In genomic region chr4:5010984-5011383, GRCh38 we compare ENCODE assay signal across 18 cellular contexts. TPM values are rescaled to one million over a fixed set of nuclear protein-coding genes. Genes with fewer than 3 reads are reported as not detected.
DNase-seq lines count a peak whose midpoint lies in the region; ATAC-seq and TF ChIP-seq lines count a peak whose summit lies in the region.
"Had no signal": no experiment of that assay in that cellular context is flagged by ENCODE, and none has a peak within 500 bp of the region (broad histone marks: within the 10 kb centered on the region; RNA-seq: fewer than 3 reads in every experiment).

No MANE protein-coding gene starts in this region.

- no peak overlapping the region for H3K4me2 ChIP-seq in H9 (ENCODE audit: insufficient read depth, insufficient read length, low read length)
- H3K4me2 ChIP-seq: A549; BLaER1 treated with 17β-estradiol and CSF1 and Interleukin-3, amounts not matched to agents 10 nM and 100 nM had no signal

- no CpG with 5 or more reads among the region's 2 CpGs for WGBS in H9 (ENCODE audit: extremely low coverage, insufficient read length, low lambda C conversion rate)

- TF ChIP-seq CTCF in H9 (conservative IDR thresholded peaks at IDR 0.05) (no peak), WERI-Rb-1 (IDR thresholded peaks at IDR 0.05; ENCODE audit: low read depth, low read length) (no peak)

- H2AK5ac ChIP-seq in H9 (ENCODE audit: insufficient read length, low read length): no peak overlapping the region

- DNase-seq in NCI-H82 (lab: John Stamatoyannopoulos, UW): peak; percentile 9
- no peak for DNase-seq in NCI-H82 treated with DMSO at 0.1 percent for 48 hours (lab: John Stamatoyannopoulos, UW; ENCODE audit: unreplicated experiment)
- peak; percentile 2 for DNase-seq in H9
- DNase-seq in WERI-Rb-1: peak; percentile 42
- DNase-seq: AML-193; Caco-2; Calu3; CD4-positive, alpha-beta T cell; CD8-positive, alpha-beta T cell; DMS79 treated with DMSO at 0.1 percent for 48 hours; GF-D8 had no signal

- H3K4me3 Mint-ChIP-seq in H9: no peak overlapping the region
- H3K4me3 Mint-ChIP-seq: B cell; CD4-positive, alpha-beta T cell; CD8-positive, alpha-beta T cell had no signal

- H4K8ac ChIP-seq in H9 (replicated peaks; ENCODE audit: insufficient read length, low read depth, low read length): no peak overlapping the region

- no peaks in the 10 kb centered on the region for H3K36me3 Mint-ChIP-seq in H9 (ENCODE audit: insufficient read depth in 1 of 3, low read depth in 3 of 3)
- H3K36me3 Mint-ChIP-seq: CD8-positive, alpha-beta T cell had no signal

- H3K23ac ChIP-seq in H9 (ENCODE audit: insufficient read length, low read depth, low read length): no peak overlapping the region

- no peak overlapping the region for H3K56ac ChIP-seq in H9 (ENCODE audit: insufficient read length, low read depth, low read length)

- H2BK5ac ChIP-seq in H9 (ENCODE audit: insufficient read length, low read length): no peak overlapping the region

- no peak overlapping the region for H3T11ph ChIP-seq in H9 (ENCODE audit: low read length)

- H3K79me2 ChIP-seq in H9 (ENCODE audit: insufficient read depth, low read length): 0 out of 2 replicates have a peak, but pooled peaks cover 1% of the 10 kb centered on the region

- no peak overlapping the region for H3K14ac ChIP-seq in H9 (ENCODE audit: insufficient read depth, low read length)

- no peaks in the 10 kb centered on the region for H3K4me1 Mint-ChIP-seq in H9
- H3K4me1 Mint-ChIP-seq: B cell had no signal

- H3K27ac Mint-ChIP-seq in H9: no peak overlapping the region
- H3K27ac Mint-ChIP-seq: B cell; CD4-positive, alpha-beta T cell; CD8-positive, alpha-beta T cell had no signal

- no peak overlapping the region for H2BK20ac ChIP-seq in H9 (ENCODE audit: low read depth, low read length, poor library complexity, severe bottlenecking)

- H3K9ac ChIP-seq in H9 (ENCODE audit: extremely low read depth, insufficient read length, low read length): no peak overlapping the region
- H3K9ac ChIP-seq: BLaER1 treated with 17β-estradiol and CSF1 and Interleukin-3, amounts not matched to agents 10 nM and 100 nM had no signal

- H4K91ac ChIP-seq in H9 (ENCODE audit: insufficient read length, low read depth, low read length): no peak overlapping the region

- no peaks in the 10 kb centered on the region for H3K23me2 ChIP-seq in H9 (ENCODE audit: insufficient read length, low read depth, low read length, poor library complexity, severe bottlenecking)

- H3K9me3 ChIP-seq in H9 (ENCODE audit: control insufficient read depth, low read depth, low read length) (no peaks in the 10 kb centered on the region), WERI-Rb-1 (ENCODE audit: severe bottlenecking) (no peaks in the 10 kb centered on the region)
- H3K9me3 ChIP-seq: A549, Caco-2 had no signal

- no peaks in the 10 kb centered on the region for H3K36me3 ChIP-seq in WERI-Rb-1
- H3K36me3 ChIP-seq: BLaER1 treated with 17β-estradiol and CSF1 and Interleukin-3, amounts not matched to agents 10 nM and 100 nM had no signal

- no peaks in the 10 kb centered on the region for H3K9me3 Mint-ChIP-seq in H9
- H3K9me3 Mint-ChIP-seq: CD4-positive, alpha-beta T cell; CD8-positive, alpha-beta T cell had no signal

- H4K5ac ChIP-seq in H9 (ENCODE audit: insufficient read length, low read depth, low read length): no peak overlapping the region

- H2BK15ac ChIP-seq in H9 (ENCODE audit: low read depth, low read length): no peak overlapping the region

- H3K4me1 ChIP-seq in H9 (ENCODE audit: insufficient read depth, low read length): no peaks in the 10 kb centered on the region
- H3K4me1 ChIP-seq: Caco-2 had no signal

- peaks cover 27% of the 10 kb centered on the region for H3K27me3 Mint-ChIP-seq in H9 (ENCODE audit: low read depth)

- ATAC-seq in GM21367 (IDR thresholded peaks at IDR 0.05; ENCODE audit: unreplicated experiment): no peak
- ATAC-seq: A549; CD8-positive, alpha-beta T cell had no signal

- H3K27ac ChIP-seq in H9 (ENCODE audit: insufficient read length, low read depth, low read length) (no peak overlapping the region), WERI-Rb-1 (no peak overlapping the region; the same call in 1 of the 2 replicates)
- H3K27ac ChIP-seq: 22Rv1; A549; BLaER1 treated with 17β-estradiol and CSF1 and Interleukin-3, amounts not matched to agents 10 nM and 100 nM; C4-2B had no signal

- H2AFZ ChIP-seq in H9 (ENCODE audit: low read length): no peak overlapping the region

- H3K4ac ChIP-seq in H9 (ENCODE audit: low read depth, low read length): no peak overlapping the region

- no peaks in the 10 kb centered on the region for H4K20me1 ChIP-seq in H9 (ENCODE audit: control insufficient read depth, insufficient read depth, insufficient read length)
- H4K20me1 ChIP-seq: BLaER1 treated with 17β-estradiol and CSF1 and Interleukin-3, amounts not matched to agents 10 nM and 100 nM had no signal

- H3K18ac ChIP-seq in H9 (ENCODE audit: insufficient read length, low read depth, low read length): no peak overlapping the region

- no peak overlapping the region for H2BK120ac ChIP-seq in H9 (ENCODE audit: low read depth, low read length, poor library complexity, severe bottlenecking)

- no peak overlapping the region for H2BK12ac ChIP-seq in H9 (ENCODE audit: insufficient read length, low read depth, low read length)

- H3K4me3 ChIP-seq in WERI-Rb-1 (ENCODE audit: low read depth, low read length): no peak overlapping the region
- H3K4me3 ChIP-seq: A549; BLaER1 treated with 17β-estradiol and CSF1 and Interleukin-3, amounts not matched to agents 10 nM and 100 nM had no signal

- H3K27me3 ChIP-seq in H9 (ENCODE audit: insufficient read depth, low read length) (no peaks in the 10 kb centered on the region), WERI-Rb-1 (ENCODE audit: insufficient read depth, low read depth, severe bottlenecking) (no peaks in the 10 kb centered on the region)
- H3K27me3 ChIP-seq: BLaER1 treated with 17β-estradiol and CSF1 and Interleukin-3, amounts not matched to agents 10 nM and 100 nM had no signal

- no peaks in the 10 kb centered on the region for H3K79me1 ChIP-seq in H9 (ENCODE audit: insufficient read depth, low read depth, low read length, poor library complexity, severe bottlenecking)

RNA-seq across cellular contexts. Expression of gene CYTL1, which starts 8.3 kb away (rescaled TPM):
- 1.4 and 1.7 TPM in 2 replicates for total RNA-seq in H9 (2021)
- total RNA-seq: A172; B cell; Caco-2; Calu3; CD4-positive, alpha-beta T cell; CD8-positive, alpha-beta T cell had no signal

RNA-seq across cellular contexts. Expression of gene STK32B, which starts 40.3 kb away (rescaled TPM):
- total RNA-seq in H9 (2021): 1.0 and 1.3 TPM in 2 replicates
- total RNA-seq: Calu3; CD4-positive, alpha-beta T cell; CD8-positive, alpha-beta T cell had no signal
